ENCODE assay signal across 14 cellular contexts in the genomic region with DNA sequence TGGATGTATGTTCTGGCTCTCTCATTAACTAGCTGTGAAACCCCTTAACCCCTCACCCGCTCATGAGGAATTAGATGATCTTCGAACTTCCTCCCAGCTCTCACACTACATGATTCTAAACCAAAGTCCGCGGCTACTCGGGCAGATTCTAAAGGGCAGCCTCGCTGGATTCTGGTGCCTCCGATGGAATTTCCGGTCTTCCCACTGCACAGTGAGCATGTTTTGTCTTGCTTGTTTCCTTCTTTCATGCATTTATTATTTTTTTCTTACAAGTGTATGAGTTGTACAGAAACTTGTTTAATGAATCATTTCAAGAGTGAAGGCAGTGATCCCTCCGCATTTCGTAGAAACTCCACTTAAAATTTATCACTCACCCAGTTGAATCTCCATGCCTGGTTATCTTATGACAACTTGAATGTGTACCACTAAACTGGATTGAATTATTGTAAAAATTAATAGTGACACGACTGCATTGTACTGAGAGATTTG. TPM values are rescaled to one million over a fixed set of nuclear protein-coding genes. Genes with fewer than 3 reads are reported as not detected.
DNase-seq lines count a peak whose midpoint lies in the region; ATAC-seq and TF ChIP-seq lines count a peak whose summit lies in the region.
"Had no signal": no experiment of that assay in that cellular context is flagged by ENCODE, and none has a peak within 500 bp of the region (broad histone marks: within the 10 kb centered on the region; RNA-seq: fewer than 3 reads in every experiment).

No MANE protein-coding gene starts in this region.

- H3K36me3 Mint-ChIP-seq in dendritic cell treated with granulocyte-macrophage colony-stimulating factor and Interleukin-4, amounts not matched to agents 40 ng/mL and 50 ng/mL, for 4 days (ENCODE audit: low read depth) = no peaks in the 10 kb centered on the region

- H3F3A ChIP-seq in PC-9 (ENCODE audit: insufficient read depth, low read depth) = peaks cover 17% of the 10 kb centered on the region

- H3K9me3 ChIP-seq in PC-9 (ENCODE audit: insufficient read depth, low read depth) = no peaks in the 10 kb centered on the region

- POLR2A ChIA-PET in GM10248 (lab: Yijun Ruan, JAX) (no interaction called here), PC-9 (lab: Charles Lee; ENCODE audit: unreplicated experiment) (interaction anchor here (0.6 kb wide), 1 partner anchor 446 kb away, joined by 3 read pairs; no protein-coding TSS in a partner anchor)

- no peak overlapping the region for H3K4me3 ChIP-seq in PC-9

- intact Hi-C loops in PC-9 (cut with micrococcal nuclease; ENCODE audit: unreplicated experiment) (no loop called here), posterior vena cava (cut with DNase I) (no loop called here), left ventricle myocardium superior (cut with micrococcal nuclease) (no loop called here)
- intact Hi-C loops in dendritic cell treated with granulocyte-macrophage colony-stimulating factor and Interleukin-4, amounts not matched to agents 40 ng/mL and 50 ng/mL, for 4 days (cut with micrococcal nuclease) = no loop called here

- peak; percentile 36 for DNase-seq in GM10248 (ENCODE audit: extremely low spot score)
- DNase-seq in PC-9 = peak in 1 of 2 experiments; percentile 38
- DNase-seq in posterior vena cava (ENCODE audit: low spot score) = peak; percentile 25
- DNase-seq in OCI-M1 (lab: John Stamatoyannopoulos, UW) = no peak
- no peak for DNase-seq in NCI-H2227 treated with DMSO at 0.1 percent for 48 hours (lab: John Stamatoyannopoulos, UW)
- DNase-seq in left ventricle myocardium superior = no peak
- DNase-seq: caudate nucleus, Kasumi-1, NCI-H2171 treated with DMSO at 0.1 percent for 48 hours had no signal

- H3K36me3 ChIP-seq in PC-9 (ENCODE audit: low read depth) = no peaks in the 10 kb centered on the region

- no peak overlapping the region for H3K4me3 Mint-ChIP-seq in dendritic cell treated with granulocyte-macrophage colony-stimulating factor and Interleukin-4, amounts not matched to agents 40 ng/mL and 50 ng/mL, for 4 days

- TF ChIP-seq CTCF in GM10248 (IDR thresholded peaks at IDR 0.05; ENCODE audit: control extremely low read depth, extremely low read depth, low read depth, missing control alignments) (no peak), PC-9 (conservative IDR thresholded peaks at IDR 0.05) (no peak)

- ATAC-seq in HG02981 (IDR thresholded peaks at IDR 0.05; ENCODE audit: unreplicated experiment) (no peak), left ventricle myocardium superior (no peak)

- CTCF ChIA-PET in GM10248 (lab: Yijun Ruan, JAX) = no interaction called here
- CTCF ChIA-PET in PC-9 (lab: Charles Lee) = no interaction called here

- H2AFZ ChIP-seq in PC-9 = no peak overlapping the region

- peaks cover 17% of the 10 kb centered on the region for H3K27me3 Mint-ChIP-seq in dendritic cell treated with granulocyte-macrophage colony-stimulating factor and Interleukin-4, amounts not matched to agents 40 ng/mL and 50 ng/mL, for 4 days

- no peak overlapping the region for H3K4me2 ChIP-seq in PC-9

- peaks cover 22% of the 10 kb centered on the region for H3K79me2 ChIP-seq in PC-9 (ENCODE audit: low read depth)

- H3K27me3 ChIP-seq in PC-9 (ENCODE audit: insufficient read depth, low read depth) = no peaks in the 10 kb centered on the region

- no peaks in the 10 kb centered on the region for H3K9me2 ChIP-seq in PC-9 (ENCODE audit: insufficient read depth)

- no TSS peak for BruUV-seq in PC-9 (replicated peaks; lab: Mats Ljungman, UMichigan)

- H3K4me1 Mint-ChIP-seq in dendritic cell treated with granulocyte-macrophage colony-stimulating factor and Interleukin-4, amounts not matched to agents 40 ng/mL and 50 ng/mL, for 4 days (ENCODE audit: low read depth) = peaks cover 64% of the 10 kb centered on the region

- H3K27ac ChIP-seq in PC-9 = 0 out of 2 replicates have a peak overlapping the region, but pooled peaks have one; percentile 4

- H3K4me1 ChIP-seq in PC-9 (replicated peaks; ENCODE audit: insufficient read depth) = peaks cover 22% of the 10 kb centered on the region

- H3K27ac Mint-ChIP-seq in dendritic cell treated with granulocyte-macrophage colony-stimulating factor and Interleukin-4, amounts not matched to agents 40 ng/mL and 50 ng/mL, for 4 days = peak overlapping the region; percentile 34

- no peaks in the 10 kb centered on the region for H4K20me1 ChIP-seq in PC-9 (ENCODE audit: insufficient read depth)

- no peaks in the 10 kb centered on the region for H3K9me3 Mint-ChIP-seq in dendritic cell treated with granulocyte-macrophage colony-stimulating factor and Interleukin-4, amounts not matched to agents 40 ng/mL and 50 ng/mL, for 4 days

RNA-seq across cellular contexts. Expression of a gene that starts 4.5 kb away (rescaled TPM):
- total RNA-seq in PC-9 (2021) (0.38 and 0.44 TPM in 2 replicates), posterior vena cava (under 1 TPM; 0.14 to 0.37 TPM), left ventricle myocardium superior (0.12 TPM)
- total RNA-seq: kidney epithelial cell, OCI-LY7 had no signal

RNA-seq across cellular contexts. Expression of a gene that starts 9.5 kb away (rescaled TPM):
- total RNA-seq in PC-9 (2021) (4.2 and 5.2 TPM in 2 replicates), posterior vena cava (1 to 10 TPM in 1 of 2 donors, under 1 TPM in 1; 0.52 to 3.3 TPM), left ventricle myocardium superior (0.12 TPM)

RNA-seq across cellular contexts. Expression of a gene that starts 17.9 kb away (rescaled TPM):
- total RNA-seq in PC-9 (2021) (2.0 and 2.6 TPM in 2 replicates), posterior vena cava (under 1 TPM in 1 of 2 donors, not detected in 1; 0.24 TPM), left ventricle myocardium superior (0.17 TPM)
- total RNA-seq: kidney epithelial cell; OCI-LY7; T-helper 2 cell treated with Interferon-gamma antibody and Interleukin-4, amounts not matched to agents 100 ng/mL and 5 ng/mL, for 36 hours had no signal

RNA-seq across cellular contexts. Expression of a gene that starts 31.5 kb away (rescaled TPM):
- total RNA-seq in PC-9 (2021) = 53.0 and 66.6 TPM in 2 replicates
- 10 to 100 TPM; 32.6 to 32.8 TPM for total RNA-seq in posterior vena cava
- total RNA-seq in left ventricle myocardium superior = 23.2 TPM

RNA-seq across cellular contexts. Expression of a gene that starts 53.3 kb away (rescaled TPM):
- total RNA-seq in PC-9 (2021) (0.41 and 0.58 TPM in 2 replicates), posterior vena cava (under 1 TPM; 0.46 to 0.52 TPM), left ventricle myocardium superior (0.59 TPM)

Comparison
In these comparisons a context has a peak if more than half of its experiments do, and no peak if none do; other contexts are left out.
1. DNase-seq: peak in GM10248 (single experiment) and posterior vena cava (single experiment); none in OCI-M1 (single experiment), NCI-H2227 treated with DMSO at 0.1 percent for 48 hours (single experiment) and left ventricle myocardium superior (single experiment).